Comparison of ENCODE assay signal across 2 cellular contexts in the genomic region with DNA sequence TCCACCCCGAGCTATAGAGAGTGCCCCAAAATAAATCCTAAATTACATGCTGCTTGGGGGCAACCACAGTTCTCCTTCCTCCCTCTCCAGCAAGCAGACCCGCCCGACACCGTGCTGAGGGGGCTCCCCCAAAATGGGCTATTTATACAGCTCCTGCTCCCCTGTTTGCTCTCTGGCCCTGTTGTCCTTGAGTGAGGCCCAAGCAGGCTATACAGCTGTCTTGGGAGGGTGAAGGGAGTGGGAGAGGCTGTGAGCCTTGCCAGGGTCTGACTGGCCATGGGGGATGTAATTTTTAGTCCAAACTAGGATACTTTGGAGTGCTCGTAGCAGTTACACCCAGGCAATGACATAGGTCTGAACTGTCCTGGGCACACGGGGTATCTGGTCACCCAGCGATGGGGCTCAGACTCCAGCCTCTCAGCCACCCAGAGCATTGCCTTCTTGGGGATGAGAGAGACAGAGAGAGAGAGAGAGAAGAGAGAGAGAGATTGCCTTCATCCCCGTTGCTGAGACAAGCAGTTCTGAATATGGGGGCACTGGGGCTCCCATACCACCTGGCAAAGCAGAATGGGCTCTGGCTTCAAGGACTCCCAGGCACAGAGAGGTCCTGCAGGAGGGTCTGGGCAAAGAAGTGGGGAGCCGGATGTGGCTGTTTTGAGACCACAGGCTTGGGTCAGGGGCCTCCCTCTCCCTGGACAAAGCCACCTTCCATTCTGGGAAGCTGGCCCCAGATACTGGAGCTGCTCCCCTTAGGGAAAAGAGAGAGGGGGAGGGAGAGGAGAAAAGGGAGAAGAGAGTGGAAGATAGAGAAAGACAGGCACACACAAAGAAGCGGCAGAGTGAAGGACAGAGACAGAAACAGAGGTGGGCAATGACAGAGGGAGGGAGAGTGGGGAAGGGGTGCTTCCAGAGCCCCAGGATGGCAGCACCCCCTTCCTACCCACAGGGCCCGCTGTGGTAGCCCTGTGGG.
TF ChIP-seq lines count a peak whose summit lies in the region.

No MANE protein-coding gene starts in this region.

TF ChIP-seq in SK-N-SH, 30 proteins besides CTCF, POLR2A, EP300 and RAD21 (continued from another document):
- TF ChIP-seq FOXJ3 (CRISPR knock-in tag; IDR thresholded peaks at IDR 0.05) (no peak), RXRA (IDR thresholded peaks at IDR 0.05; ENCODE audit: borderline replicate concordance, low read depth) (no peak), TAF1 (IDR thresholded peaks at IDR 0.05; ENCODE audit: borderline replicate concordance, low read depth, low read length) (no peak), RFX5 (IDR thresholded peaks at IDR 0.05; ENCODE audit: low read length) (no peak), ELF1 (IDR thresholded peaks at IDR 0.05) (no peak), FOXM1 (IDR thresholded peaks at IDR 0.05; ENCODE audit: low read depth) (no peak), TCF12 (IDR thresholded peaks at IDR 0.05) (no peak), GABPA (IDR thresholded peaks at IDR 0.05; ENCODE audit: low read depth) (no peak), SMC3 (IDR thresholded peaks at IDR 0.05; ENCODE audit: low read depth, low read length) (no peak)
- TF ChIP-seq, protein P1, sequence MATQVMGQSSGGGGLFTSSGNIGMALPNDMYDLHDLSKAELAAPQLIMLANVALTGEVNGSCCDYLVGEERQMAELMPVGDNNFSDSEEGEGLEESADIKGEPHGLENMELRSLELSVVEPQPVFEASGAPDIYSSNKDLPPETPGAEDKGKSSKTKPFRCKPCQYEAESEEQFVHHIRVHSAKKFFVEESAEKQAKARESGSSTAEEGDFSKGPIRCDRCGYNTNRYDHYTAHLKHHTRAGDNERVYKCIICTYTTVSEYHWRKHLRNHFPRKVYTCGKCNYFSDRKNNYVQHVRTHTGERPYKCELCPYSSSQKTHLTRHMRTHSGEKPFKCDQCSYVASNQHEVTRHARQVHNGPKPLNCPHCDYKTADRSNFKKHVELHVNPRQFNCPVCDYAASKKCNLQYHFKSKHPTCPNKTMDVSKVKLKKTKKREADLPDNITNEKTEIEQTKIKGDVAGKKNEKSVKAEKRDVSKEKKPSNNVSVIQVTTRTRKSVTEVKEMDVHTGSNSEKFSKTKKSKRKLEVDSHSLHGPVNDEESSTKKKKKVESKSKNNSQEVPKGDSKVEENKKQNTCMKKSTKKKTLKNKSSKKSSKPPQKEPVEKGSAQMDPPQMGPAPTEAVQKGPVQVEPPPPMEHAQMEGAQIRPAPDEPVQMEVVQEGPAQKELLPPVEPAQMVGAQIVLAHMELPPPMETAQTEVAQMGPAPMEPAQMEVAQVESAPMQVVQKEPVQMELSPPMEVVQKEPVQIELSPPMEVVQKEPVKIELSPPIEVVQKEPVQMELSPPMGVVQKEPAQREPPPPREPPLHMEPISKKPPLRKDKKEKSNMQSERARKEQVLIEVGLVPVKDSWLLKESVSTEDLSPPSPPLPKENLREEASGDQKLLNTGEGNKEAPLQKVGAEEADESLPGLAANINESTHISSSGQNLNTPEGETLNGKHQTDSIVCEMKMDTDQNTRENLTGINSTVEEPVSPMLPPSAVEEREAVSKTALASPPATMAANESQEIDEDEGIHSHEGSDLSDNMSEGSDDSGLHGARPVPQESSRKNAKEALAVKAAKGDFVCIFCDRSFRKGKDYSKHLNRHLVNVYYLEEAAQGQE (IDR thresholded peaks at IDR 0.05; ENCODE audit: low read depth, low read length): no peak
- TF ChIP-seq, protein P2, sequence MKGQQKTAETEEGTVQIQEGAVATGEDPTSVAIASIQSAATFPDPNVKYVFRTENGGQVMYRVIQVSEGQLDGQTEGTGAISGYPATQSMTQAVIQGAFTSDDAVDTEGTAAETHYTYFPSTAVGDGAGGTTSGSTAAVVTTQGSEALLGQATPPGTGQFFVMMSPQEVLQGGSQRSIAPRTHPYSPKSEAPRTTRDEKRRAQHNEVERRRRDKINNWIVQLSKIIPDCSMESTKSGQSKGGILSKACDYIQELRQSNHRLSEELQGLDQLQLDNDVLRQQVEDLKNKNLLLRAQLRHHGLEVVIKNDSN (IDR thresholded peaks at IDR 0.05; ENCODE audit: borderline replicate concordance, low read depth): no peak

TF ChIP-seq in SK-N-SH treated with all-trans-retinoic acid at 6 μM for 48 hours, 23 proteins besides CTCF, POLR2A, EP300 and RAD21 (continued from another document):
- TF ChIP-seq, protein P3, sequence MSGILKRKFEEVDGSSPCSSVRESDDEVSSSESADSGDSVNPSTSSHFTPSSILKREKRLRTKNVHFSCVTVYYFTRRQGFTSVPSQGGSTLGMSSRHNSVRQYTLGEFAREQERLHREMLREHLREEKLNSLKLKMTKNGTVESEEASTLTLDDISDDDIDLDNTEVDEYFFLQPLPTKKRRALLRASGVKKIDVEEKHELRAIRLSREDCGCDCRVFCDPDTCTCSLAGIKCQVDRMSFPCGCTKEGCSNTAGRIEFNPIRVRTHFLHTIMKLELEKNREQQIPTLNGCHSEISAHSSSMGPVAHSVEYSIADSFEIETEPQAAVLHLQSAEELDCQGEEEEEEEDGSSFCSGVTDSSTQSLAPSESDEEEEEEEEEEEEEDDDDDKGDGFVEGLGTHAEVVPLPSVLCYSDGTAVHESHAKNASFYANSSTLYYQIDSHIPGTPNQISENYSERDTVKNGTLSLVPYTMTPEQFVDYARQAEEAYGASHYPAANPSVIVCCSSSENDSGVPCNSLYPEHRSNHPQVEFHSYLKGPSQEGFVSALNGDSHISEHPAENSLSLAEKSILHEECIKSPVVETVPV (CRISPR knock-in tag; IDR thresholded peaks at IDR 0.05): no peak
- TF ChIP-seq, protein P4, sequence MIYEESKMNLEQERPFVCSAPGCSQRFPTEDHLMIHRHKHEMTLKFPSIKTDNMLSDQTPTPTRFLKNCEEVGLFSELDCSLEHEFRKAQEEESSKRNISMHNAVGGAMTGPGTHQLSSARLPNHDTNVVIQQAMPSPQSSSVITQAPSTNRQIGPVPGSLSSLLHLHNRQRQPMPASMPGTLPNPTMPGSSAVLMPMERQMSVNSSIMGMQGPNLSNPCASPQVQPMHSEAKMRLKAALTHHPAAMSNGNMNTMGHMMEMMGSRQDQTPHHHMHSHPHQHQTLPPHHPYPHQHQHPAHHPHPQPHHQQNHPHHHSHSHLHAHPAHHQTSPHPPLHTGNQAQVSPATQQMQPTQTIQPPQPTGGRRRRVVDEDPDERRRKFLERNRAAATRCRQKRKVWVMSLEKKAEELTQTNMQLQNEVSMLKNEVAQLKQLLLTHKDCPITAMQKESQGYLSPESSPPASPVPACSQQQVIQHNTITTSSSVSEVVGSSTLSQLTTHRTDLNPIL (CRISPR knock-in tag; IDR thresholded peaks at IDR 0.05; ENCODE audit: low read depth): no peak
- TF ChIP-seq GLIS3 (CRISPR knock-in tag; IDR thresholded peaks at IDR 0.05) (no peak), ZFP3 (CRISPR knock-in tag; IDR thresholded peaks at IDR 0.05) (no peak), RARB (CRISPR knock-in tag; IDR thresholded peaks at IDR 0.05) (no peak), PPARA (CRISPR knock-in tag; IDR thresholded peaks at IDR 0.05; ENCODE audit: borderline replicate concordance) (no peak), TCF4 (CRISPR knock-in tag; IDR thresholded peaks at IDR 0.05; ENCODE audit: borderline replicate concordance) (no peak), ZNF8 (CRISPR knock-in tag; IDR thresholded peaks at IDR 0.05) (no peak), ISL1 (CRISPR knock-in tag; IDR thresholded peaks at IDR 0.05) (no peak), BACH2 (CRISPR knock-in tag; IDR thresholded peaks at IDR 0.05; ENCODE audit: borderline replicate concordance) (no peak), OSR1 (CRISPR knock-in tag; IDR thresholded peaks at IDR 0.05) (no peak), ZC3H10 (CRISPR knock-in tag; IDR thresholded peaks at IDR 0.05) (no peak)
- TF ChIP-seq, protein P5, sequence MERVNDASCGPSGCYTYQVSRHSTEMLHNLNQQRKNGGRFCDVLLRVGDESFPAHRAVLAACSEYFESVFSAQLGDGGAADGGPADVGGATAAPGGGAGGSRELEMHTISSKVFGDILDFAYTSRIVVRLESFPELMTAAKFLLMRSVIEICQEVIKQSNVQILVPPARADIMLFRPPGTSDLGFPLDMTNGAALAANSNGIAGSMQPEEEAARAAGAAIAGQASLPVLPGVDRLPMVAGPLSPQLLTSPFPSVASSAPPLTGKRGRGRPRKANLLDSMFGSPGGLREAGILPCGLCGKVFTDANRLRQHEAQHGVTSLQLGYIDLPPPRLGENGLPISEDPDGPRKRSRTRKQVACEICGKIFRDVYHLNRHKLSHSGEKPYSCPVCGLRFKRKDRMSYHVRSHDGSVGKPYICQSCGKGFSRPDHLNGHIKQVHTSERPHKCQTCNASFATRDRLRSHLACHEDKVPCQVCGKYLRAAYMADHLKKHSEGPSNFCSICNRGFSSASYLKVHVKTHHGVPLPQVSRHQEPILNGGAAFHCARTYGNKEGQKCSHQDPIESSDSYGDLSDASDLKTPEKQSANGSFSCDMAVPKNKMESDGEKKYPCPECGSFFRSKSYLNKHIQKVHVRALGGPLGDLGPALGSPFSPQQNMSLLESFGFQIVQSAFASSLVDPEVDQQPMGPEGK (CRISPR knock-in tag; IDR thresholded peaks at IDR 0.05; ENCODE audit: borderline replicate concordance): no peak
